33 cellular contexts compared by ENCODE assay signal in genomic region chr12:59374783-59375182, GRCh38.
"Had no signal": no experiment of that assay in that cellular context is flagged by ENCODE, and none has a peak within 500 bp of the region (broad histone marks: within the 10 kb centered on the region; RNA-seq: fewer than 3 reads in every experiment).

No MANE protein-coding gene starts in this region.

- H3K36me3 ChIP-seq: MG63 had no signal

- H3K9me3 ChIP-seq: MG63 had no signal

- H3K4me3 ChIP-seq: MG63 had no signal

- DNase-seq: Karpas-422, Kasumi-1, MG63, MM.1S, MV-4-11, NCI-H1048, NCI-H1092, NCI-H1092 treated with DMSO at 0.1 percent for 48 hours, NCI-H1105, NCI-H1105 treated with DMSO at 0.1 percent for 48 hours, NCI-H1417, NCI-H1417 treated with DMSO at 0.1 percent for 48 hours, NCI-H1436, NCI-H1436 treated with DMSO at 0.1 percent for 48 hours, NCI-H146, NCI-H1694, NCI-H1694 treated with DMSO at 0.1 percent for 48 hours, NCI-H187, NCI-H187 treated with DMSO at 0.1 percent for 48 hours, NCI-H1930, NCI-H2029, NCI-H2029 treated with DMSO at 0.1 percent for 48 hours, NCI-H2081, NCI-H2081 treated with DMSO at 0.1 percent for 48 hours, NCI-H2107, NCI-H2171, NCI-H2227 treated with DMSO at 0.1 percent for 48 hours, NCI-H226, NCI-H345, NCI-H446, NCI-H446 treated with DMSO at 0.1 percent for 48 hours, NCI-H510A, NCI-H510A treated with DMSO at 0.1 percent for 48 hours had no signal

- H3K27me3 ChIP-seq: MG63 had no signal
